ENCODE assay signal across 19 cellular contexts in genomic region chr5:110366716-110367115, GRCh38.
"Had no signal": no experiment of that assay in that cellular context is flagged by ENCODE, and none has a peak within 500 bp of the region (broad histone marks: within the 10 kb centered on the region; RNA-seq: fewer than 3 reads in every experiment).

No MANE protein-coding gene starts in this region.

- DNase-seq: KBM-7, NCI-H1048, NCI-H1105, NCI-H1417, NCI-H1436 treated with DMSO at 0.1 percent for 48 hours, NCI-H1694 treated with DMSO at 0.1 percent for 48 hours, NCI-H1930, NCI-H2081 treated with DMSO at 0.1 percent for 48 hours, NCI-H2171, NCI-H226, NCI-H446, NCI-H510A, NCI-H524 treated with DMSO at 0.1 percent for 48 hours, NCI-H69, NCI-H774, RPMI8226, SHP77, SK-N-SH, SW 1271 had no signal

- H3K9ac ChIP-seq: SK-N-SH had no signal

- H3K4me2 ChIP-seq: SK-N-SH had no signal

- H3K9me3 ChIP-seq: SK-N-SH had no signal
